Comparison of ENCODE assay signal across 9 cellular contexts in the genomic region with DNA sequence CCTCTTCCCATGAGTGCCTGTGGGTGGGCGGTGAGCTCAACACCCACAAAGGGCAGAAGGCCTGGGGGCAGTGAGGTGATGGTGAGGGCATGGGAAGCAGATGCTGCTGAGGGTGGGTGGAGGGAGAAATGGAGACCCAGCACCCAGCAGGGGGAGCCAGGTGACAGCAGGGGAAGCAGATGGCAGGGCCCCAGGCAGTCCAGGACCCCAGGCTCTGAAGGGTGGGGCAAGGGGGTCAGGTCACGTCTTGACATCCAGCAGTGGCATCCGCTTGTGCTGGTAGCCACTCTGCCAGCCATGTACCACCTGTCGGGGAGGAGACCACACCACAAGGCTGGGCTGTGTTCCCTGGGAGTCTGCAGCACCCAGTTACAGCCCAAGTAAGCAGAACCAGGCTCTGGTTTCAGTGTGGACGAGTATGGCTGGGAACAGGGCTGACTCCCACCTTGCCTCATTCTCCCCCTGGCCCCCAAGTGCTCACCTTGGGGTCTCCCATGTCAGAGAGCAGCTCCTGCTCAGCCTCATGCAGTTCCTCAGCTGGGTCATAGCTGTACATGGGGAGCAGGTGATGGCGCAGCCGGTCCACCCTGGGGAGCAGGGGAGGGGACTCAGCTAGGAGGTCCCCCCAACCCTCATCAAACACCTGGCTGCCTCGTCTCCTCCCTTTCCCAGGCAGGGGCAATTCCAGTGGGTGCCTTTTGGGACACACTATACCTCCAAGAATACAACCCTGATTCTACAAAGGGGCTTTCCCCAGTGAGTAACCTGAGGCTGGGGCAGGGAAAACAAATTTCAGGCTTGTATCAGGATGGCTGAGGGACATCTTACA. TPM values are rescaled to one million over a fixed set of nuclear protein-coding genes. Genes with fewer than 3 reads are reported as not detected.
DNase-seq lines count a peak whose midpoint lies in the region; ATAC-seq and TF ChIP-seq lines count a peak whose summit lies in the region.
"Had no signal": no experiment of that assay in that cellular context is flagged by ENCODE, and none has a peak within 500 bp of the region (broad histone marks: within the 10 kb centered on the region; RNA-seq: fewer than 3 reads in every experiment).

No MANE protein-coding gene starts in this region.

- no peaks in the 10 kb centered on the region for H3K27me3 ChIP-seq in CD4-positive, CD25-positive, alpha-beta regulatory T cell (ENCODE audit: control insufficient read depth, insufficient read depth, low read length)
- H3K27me3 ChIP-seq in Peyer's patch: no peaks in the 10 kb centered on the region
- no peaks in the 10 kb centered on the region for H3K27me3 ChIP-seq in kidney epithelial cell (ENCODE audit: control insufficient read depth, insufficient read depth, low read length)
- H3K27me3 ChIP-seq: ovary had no signal

- H3K36me3 ChIP-seq in CD4-positive, CD25-positive, alpha-beta regulatory T cell (ENCODE audit: control insufficient read depth, insufficient read depth, low read length): peaks cover 22% of the 10 kb centered on the region
- H3K36me3 ChIP-seq in Peyer's patch (peaks cover 0 to 9% (median 0%) of the 10 kb centered on the region in 3 donors), kidney epithelial cell (ENCODE audit: control insufficient read depth, insufficient read depth, low read length) (peaks cover 1% of the 10 kb centered on the region)
- H3K36me3 ChIP-seq: ovary had no signal

- H3K9me3 Mint-ChIP-seq in CD4-positive, CD25-positive, alpha-beta regulatory T cell: no peaks in the 10 kb centered on the region
- no peaks in the 10 kb centered on the region for H3K9me3 Mint-ChIP-seq in activated naive CD8-positive, alpha-beta T cell treated with anti-CD3 and anti-CD28 coated beads for 36 hours

- peaks cover 0 to 53% (median 29%) of the 10 kb centered on the region in 4 donors for H3K4me1 Mint-ChIP-seq in CD4-positive, CD25-positive, alpha-beta regulatory T cell
- H3K4me1 Mint-ChIP-seq in activated naive CD8-positive, alpha-beta T cell treated with anti-CD3 and anti-CD28 coated beads for 36 hours: peaks cover 61% of the 10 kb centered on the region

- H3K9me3 ChIP-seq in CD4-positive, CD25-positive, alpha-beta regulatory T cell (ENCODE audit: control insufficient read depth in 2 of 2, low read length in 2 of 2): no peaks in the 10 kb centered on the region
- H3K9me3 ChIP-seq in Peyer's patch: no peaks in the 10 kb centered on the region
- H3K9me3 ChIP-seq: ovary had no signal

- TF ChIP-seq CTCF in Peyer's patch (IDR thresholded peaks at IDR 0.05) (peak; percentile 13 to 39 (median 22)), kidney epithelial cell (IDR thresholded peaks at IDR 0.05; ENCODE audit: insufficient read depth, low read length, poor library complexity, severe bottlenecking) (peak; percentile 73)

- TF ChIP-seq POLR2A in Peyer's patch (IDR thresholded peaks at IDR 0.05): no peak

- peak overlapping the region; percentile 53 to 100 (median 85) for H3K4me3 Mint-ChIP-seq in CD4-positive, CD25-positive, alpha-beta regulatory T cell
- peak overlapping the region; percentile 29 for H3K4me3 Mint-ChIP-seq in activated naive CD8-positive, alpha-beta T cell treated with anti-CD3 and anti-CD28 coated beads for 36 hours

- no peak overlapping the region for H3K27ac Mint-ChIP-seq in CD4-positive, CD25-positive, alpha-beta regulatory T cell
- peak overlapping the region; percentile 71 for H3K27ac Mint-ChIP-seq in activated naive CD8-positive, alpha-beta T cell treated with anti-CD3 and anti-CD28 coated beads for 36 hours

- peaks cover 29% of the 10 kb centered on the region for H3K4me1 ChIP-seq in CD4-positive, CD25-positive, alpha-beta regulatory T cell (ENCODE audit: control insufficient read depth, insufficient read depth, low read length, poor library complexity, severe bottlenecking)
- peaks cover 0 to 30% (median 10%) of the 10 kb centered on the region in 4 donors for H3K4me1 ChIP-seq in Peyer's patch

- peak overlapping the region; percentile 90 for H3K27ac ChIP-seq in CD4-positive, CD25-positive, alpha-beta regulatory T cell (ENCODE audit: insufficient read depth, low read length, poor library complexity, severe bottlenecking)
- H3K27ac ChIP-seq in Peyer's patch: peak overlapping the region in 2 of 4 donors; percentile 43 to 94
- H3K27ac ChIP-seq: ovary had no signal

- H3K4me3 ChIP-seq in CD4-positive, CD25-positive, alpha-beta regulatory T cell (ENCODE audit: low read depth, low read length): no peak overlapping the region
- no peak overlapping the region for H3K4me3 ChIP-seq in Peyer's patch
- no peak overlapping the region for H3K4me3 ChIP-seq in kidney epithelial cell (ENCODE audit: low read depth, low read length)
- H3K4me3 ChIP-seq: ovary had no signal

- no peaks in the 10 kb centered on the region for H3K27me3 Mint-ChIP-seq in CD4-positive, CD25-positive, alpha-beta regulatory T cell
- no peaks in the 10 kb centered on the region for H3K27me3 Mint-ChIP-seq in activated naive CD8-positive, alpha-beta T cell treated with anti-CD3 and anti-CD28 coated beads for 36 hours

- ATAC-seq in CD4-positive, CD25-positive, alpha-beta regulatory T cell (ENCODE audit: low read depth in 2 of 2): no peak

- DNase-seq in CD4-positive, CD25-positive, alpha-beta regulatory T cell: peak in 2 of 3 donors; percentile 34 to 58
- DNase-seq in H4 (ENCODE audit: low spot score) (peak; percentile 63), Peyer's patch (peak in 2 of 3 donors; percentile 58 to 73), kidney epithelial cell (ENCODE audit: low read depth) (no peak), activated gamma-delta T cell treated with Interleukin-2 at 50 U/mL for 16 hours (no peak), 8988T (no peak), LoVo (ENCODE audit: low spot score) (no peak)
- peak; percentile 66 for DNase-seq in activated naive CD8-positive, alpha-beta T cell treated with anti-CD3 and anti-CD28 coated beads for 36 hours

- peaks cover 9% of the 10 kb centered on the region for H3K36me3 Mint-ChIP-seq in CD4-positive, CD25-positive, alpha-beta regulatory T cell
- peaks cover 27% of the 10 kb centered on the region for H3K36me3 Mint-ChIP-seq in activated naive CD8-positive, alpha-beta T cell treated with anti-CD3 and anti-CD28 coated beads for 36 hours

RNA-seq across cellular contexts. Expression of gene SMIM29, which starts 2.0 kb away (rescaled TPM):
- total RNA-seq in CD4-positive, CD25-positive, alpha-beta regulatory T cell: 29.2 TPM
- polyA plus RNA-seq in CD4-positive, CD25-positive, alpha-beta regulatory T cell: 10 to 100 TPM; 47.7 to 82.3 (median 60.7) TPM
- total RNA-seq in H4 (2014; rRNA removed; shearing (Covaris generic)): 46.4 and 61.4 TPM in 2 replicates
- total RNA-seq in Peyer's patch (10 to 100 TPM in 3 of 4 donors, 1 to 10 TPM in 1; 8.9 to 30.5 (median 14.9) TPM), kidney epithelial cell (33.2 and 38.8 TPM in 2 replicates)
- 10 to 100 TPM; 13.1 to 14.2 TPM for total RNA-seq in activated naive CD8-positive, alpha-beta T cell treated with anti-CD3 and anti-CD28 coated beads for 36 hours

RNA-seq across cellular contexts. Expression of gene HMGA1, which starts 10.1 kb away (rescaled TPM):
- 87.2 TPM for total RNA-seq in CD4-positive, CD25-positive, alpha-beta regulatory T cell
- 10 to 100 TPM; 31.6 to 36.2 (median 34.3) TPM for polyA plus RNA-seq in CD4-positive, CD25-positive, alpha-beta regulatory T cell
- 117 and 122 TPM in 2 replicates for total RNA-seq in H4 (2014; rRNA removed; shearing (Covaris generic))
- total RNA-seq in Peyer's patch (100 to 1,000 TPM in 1 of 4 donors, 10 to 100 TPM in 3; 71.3 to 102 (median 90.7) TPM), kidney epithelial cell (1,060 and 1,220 TPM in 2 replicates)
- total RNA-seq in activated naive CD8-positive, alpha-beta T cell treated with anti-CD3 and anti-CD28 coated beads for 36 hours: 100 to 1,000 TPM; 803 to 814 TPM

Comparison
In these comparisons a context has a peak if more than half of its experiments do, and no peak if none do; other contexts are left out.
1. DNase-seq: peak in CD4-positive, CD25-positive, alpha-beta regulatory T cell (2 of 3), H4 (single experiment), Peyer's patch (2 of 3) and activated naive CD8-positive, alpha-beta T cell treated with anti-CD3 and anti-CD28 coated beads for 36 hours (single experiment); none in kidney epithelial cell (single experiment), activated gamma-delta T cell treated with Interleukin-2 at 50 U/mL for 16 hours (single experiment), 8988T (single experiment) and LoVo (single experiment).